ENCODE assay signal across 9 cellular contexts in the genomic region with DNA sequence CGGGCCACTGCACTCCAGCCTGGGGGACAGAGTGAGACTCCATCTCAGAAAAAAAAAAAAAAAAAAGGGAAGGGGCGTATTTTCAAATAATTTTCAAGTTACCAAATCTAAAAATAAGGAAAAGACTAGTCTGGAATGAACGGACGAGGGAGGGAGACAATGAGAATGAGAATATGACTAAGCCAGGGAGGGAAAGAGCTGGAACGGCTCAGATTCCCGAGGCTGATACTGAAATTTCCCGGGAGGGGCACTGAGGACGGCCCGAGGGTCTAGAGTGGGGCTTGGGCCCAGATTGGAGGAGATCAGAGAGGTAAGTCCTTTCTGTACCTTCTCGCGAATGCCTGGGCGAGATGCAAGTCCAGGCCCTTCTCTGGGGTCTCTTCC. TPM values are rescaled to one million over a fixed set of nuclear protein-coding genes. Genes with fewer than 3 reads are reported as not detected.
A peak's percentile ranks its signal among the peaks of the same experiment; 100 is the strongest.
DNase-seq lines count a peak whose midpoint lies in the region; ATAC-seq lines count a peak whose summit lies in the region.
"Had no signal": no experiment of that assay in that cellular context is flagged by ENCODE, and none has a peak within 500 bp of the region (broad histone marks: within the 10 kb centered on the region; RNA-seq: fewer than 3 reads in every experiment).

No MANE protein-coding gene starts in this region.

- peaks cover 19% of the 10 kb centered on the region for H3K4me1 Mint-ChIP-seq in activated CD8-positive, alpha-beta T cell treated with anti-CD3 and anti-CD28 coated beads, Interleukin-2, amount 10 ng/mL, durations not matched to agents 7 days and 5 days (ENCODE audit: low read depth)
- peaks cover 9% of the 10 kb centered on the region for H3K4me1 Mint-ChIP-seq in stimulated activated memory B cell treated with anti-CD40 and anti-IgM and Interleukin-4, amounts not matched to agents 10 μg/mL and 1 μg/mL and 100 μg/mL, for 72 hours

- ATAC-seq in activated CD8-positive, alpha-beta T cell treated with anti-CD3 and anti-CD28 coated beads, Interleukin-2, amount 10 ng/mL, durations not matched to agents 7 days and 5 days: no peak
- peak; percentile 13 to 51 for ATAC-seq in left cardiac atrium
- no peak for ATAC-seq in stimulated activated memory B cell treated with anti-CD40 and anti-IgM and Interleukin-4, amounts not matched to agents 10 μg/mL and 1 μg/mL and 100 μg/mL, for 72 hours
- no peak for ATAC-seq in HG03378 (IDR thresholded peaks at IDR 0.05; ENCODE audit: unreplicated experiment)

- H3K27ac Mint-ChIP-seq in activated CD8-positive, alpha-beta T cell treated with anti-CD3 and anti-CD28 coated beads, Interleukin-2, amount 10 ng/mL, durations not matched to agents 7 days and 5 days: no peak overlapping the region
- peak overlapping the region; percentile 77 for H3K27ac Mint-ChIP-seq in stimulated activated memory B cell treated with anti-CD40 and anti-IgM and Interleukin-4, amounts not matched to agents 10 μg/mL and 1 μg/mL and 100 μg/mL, for 72 hours

- H3F3A ChIP-seq in GM23248 (ENCODE audit: insufficient read depth): peaks cover 35% of the 10 kb centered on the region; the same call in 1 of the 2 replicates

- H3K79me2 ChIP-seq in GM23248 (ENCODE audit: insufficient read depth): no peaks in the 10 kb centered on the region

- no peaks in the 10 kb centered on the region for H3K9me3 Mint-ChIP-seq in activated CD8-positive, alpha-beta T cell treated with anti-CD3 and anti-CD28 coated beads, Interleukin-2, amount 10 ng/mL, durations not matched to agents 7 days and 5 days (ENCODE audit: insufficient read depth)
- H3K9me3 Mint-ChIP-seq in stimulated activated memory B cell treated with anti-CD40 and anti-IgM and Interleukin-4, amounts not matched to agents 10 μg/mL and 1 μg/mL and 100 μg/mL, for 72 hours: no peaks in the 10 kb centered on the region

- WGBS in GM23248 (ENCODE audit: low coverage in 1 of 2, low lambda C conversion rate in 2 of 2, missing lambda C conversion rate in 2 of 2), 2 experiments: 2 to 5% methylated on average over 11 to 12 of the region's 12 CpGs

- in situ Hi-C loops in GM23248 (cut with MboI): no loop called here

- DNase-seq in GM23248 (peak; percentile 83), left cardiac atrium (no peak), occipital lobe (lab: John Stamatoyannopoulos, UW) (no peak), NCI-H446 (lab: John Stamatoyannopoulos, UW) (no peak), NCI-H2029 (lab: John Stamatoyannopoulos, UW) (no peak)
- no peak for DNase-seq in activated CD8-positive, alpha-beta T cell treated with anti-CD3 and anti-CD28 coated beads, Interleukin-2, amount 10 ng/mL, durations not matched to agents 7 days and 5 days

- no peaks in the 10 kb centered on the region for H4K20me1 ChIP-seq in GM23248 (ENCODE audit: insufficient read depth)

- CTCF ChIA-PET in activated CD8-positive, alpha-beta T cell treated with anti-CD3 and anti-CD28 coated beads, Interleukin-2, amount 10 ng/mL, durations not matched to agents 7 days and 5 days (lab: Charles Lee): interaction anchor here (0.6 to 9.5 kb wide), 22 partner anchors 15 to 176 kb away, joined by 3 to 304 read pairs (median 8); a partner anchor contains a TSS

- H2AFZ ChIP-seq in GM23248: peak overlapping the region; percentile 86

- intact Hi-C loops in left cardiac atrium (cut with DNase I): loop anchor here (1.0 to 10.0 kb wide), 3 partner anchors 61 to 211 kb away; a partner anchor contains a TSS

- H3K36me3 ChIP-seq in GM23248 (ENCODE audit: low read depth): no peaks in the 10 kb centered on the region

- H3K4me3 Mint-ChIP-seq in activated CD8-positive, alpha-beta T cell treated with anti-CD3 and anti-CD28 coated beads, Interleukin-2, amount 10 ng/mL, durations not matched to agents 7 days and 5 days: peak overlapping the region; percentile 72
- H3K4me3 Mint-ChIP-seq in stimulated activated memory B cell treated with anti-CD40 and anti-IgM and Interleukin-4, amounts not matched to agents 10 μg/mL and 1 μg/mL and 100 μg/mL, for 72 hours: peak overlapping the region; percentile 45

- H3K9me2 ChIP-seq in GM23248 (ENCODE audit: insufficient read depth): no peaks in the 10 kb centered on the region

- no peaks in the 10 kb centered on the region for H3K9me3 ChIP-seq in GM23248 (ENCODE audit: low read depth)

- peaks cover 42% of the 10 kb centered on the region for H3K4me1 ChIP-seq in GM23248 (ENCODE audit: insufficient read depth)

- POLR2A ChIA-PET in activated CD8-positive, alpha-beta T cell treated with anti-CD3 and anti-CD28 coated beads, Interleukin-2, amount 10 ng/mL, durations not matched to agents 7 days and 5 days (lab: Charles Lee): interaction anchor here (1.4 kb wide), 2 partner anchors 25 to 29 kb away, joined by 5 to 6 read pairs; a partner anchor contains a TSS

- peaks cover 14% of the 10 kb centered on the region for H3K36me3 Mint-ChIP-seq in activated CD8-positive, alpha-beta T cell treated with anti-CD3 and anti-CD28 coated beads, Interleukin-2, amount 10 ng/mL, durations not matched to agents 7 days and 5 days (ENCODE audit: low read depth)
- no peaks in the 10 kb centered on the region for H3K36me3 Mint-ChIP-seq in stimulated activated memory B cell treated with anti-CD40 and anti-IgM and Interleukin-4, amounts not matched to agents 10 μg/mL and 1 μg/mL and 100 μg/mL, for 72 hours

- peak overlapping the region; percentile 79 for H3K4me3 ChIP-seq in GM23248

- H3K27me3 Mint-ChIP-seq in activated CD8-positive, alpha-beta T cell treated with anti-CD3 and anti-CD28 coated beads, Interleukin-2, amount 10 ng/mL, durations not matched to agents 7 days and 5 days (ENCODE audit: low read depth): peaks cover 14% of the 10 kb centered on the region
- peaks cover under 1% of the 10 kb centered on the region for H3K27me3 Mint-ChIP-seq in stimulated activated memory B cell treated with anti-CD40 and anti-IgM and Interleukin-4, amounts not matched to agents 10 μg/mL and 1 μg/mL and 100 μg/mL, for 72 hours

- H3K4me2 ChIP-seq in GM23248 (ENCODE audit: unreplicated experiment): peak overlapping the region; percentile 87

- peak overlapping the region; percentile 66 for H3K9ac ChIP-seq in GM23248

- peak overlapping the region; percentile 34 for H3K27ac ChIP-seq in GM23248

- no peaks in the 10 kb centered on the region for H3K27me3 ChIP-seq in GM23248 (replicated peaks; ENCODE audit: insufficient read depth)

RNA-seq across cellular contexts. Expression of a gene that starts 3.4 kb away (rescaled TPM):
- 0.51 and 2.8 TPM in 2 replicates for total RNA-seq in GM23248 (2014; rRNA removed; shearing (Covaris generic))
- 1.4 and 2.5 TPM in 2 replicates for polyA plus RNA-seq in GM23248 (2016; fragmentation: Nextera tagmentation; extraction: Ambion mirVana)
- total RNA-seq in activated CD8-positive, alpha-beta T cell treated with anti-CD3 and anti-CD28 coated beads, Interleukin-2, amount 10 ng/mL, durations not matched to agents 7 days and 5 days: under 1 TPM; 0.13 to 0.32 TPM
- total RNA-seq in left cardiac atrium: not detected
- total RNA-seq in occipital lobe: not detected
- total RNA-seq: activated CD8-positive, alpha-beta memory T cell treated with anti-CD3 and anti-CD28 coated beads for 36 hours had no signal

RNA-seq across cellular contexts. Expression of a gene that starts 25.0 kb away (rescaled TPM):
- 230 and 240 TPM in 2 replicates for total RNA-seq in GM23248 (2014; rRNA removed; shearing (Covaris generic))
- 218 and 229 TPM in 2 replicates for polyA plus RNA-seq in GM23248 (2016; fragmentation: Nextera tagmentation; extraction: Ambion mirVana)
- total RNA-seq in activated CD8-positive, alpha-beta T cell treated with anti-CD3 and anti-CD28 coated beads, Interleukin-2, amount 10 ng/mL, durations not matched to agents 7 days and 5 days: 100 to 1,000 TPM; 167 to 170 TPM
- 10 to 100 TPM; 80.7 to 88.0 TPM for total RNA-seq in left cardiac atrium
- 116 TPM for total RNA-seq in occipital lobe

RNA-seq across cellular contexts. Expression of a gene that starts 29.2 kb away (rescaled TPM):
- 27.5 and 32.9 TPM in 2 replicates for total RNA-seq in GM23248 (2014; rRNA removed; shearing (Covaris generic))
- 43.4 and 47.5 TPM in 2 replicates for polyA plus RNA-seq in GM23248 (2016; fragmentation: Nextera tagmentation; extraction: Ambion mirVana)
- total RNA-seq in activated CD8-positive, alpha-beta T cell treated with anti-CD3 and anti-CD28 coated beads, Interleukin-2, amount 10 ng/mL, durations not matched to agents 7 days and 5 days: 10 to 100 TPM; 67.8 to 73.0 TPM
- total RNA-seq in left cardiac atrium: 10 to 100 TPM; 14.7 to 19.7 TPM
- 9.2 TPM for total RNA-seq in occipital lobe

Comparison
In these comparisons a context has a peak if more than half of its experiments do, and no peak if none do; other contexts are left out.
1. ATAC-seq: peak in left cardiac atrium (2 of 2); none in activated CD8-positive, alpha-beta T cell treated with anti-CD3 and anti-CD28 coated beads, Interleukin-2, amount 10 ng/mL, durations not matched to agents 7 days and 5 days (single experiment), stimulated activated memory B cell treated with anti-CD40 and anti-IgM and Interleukin-4, amounts not matched to agents 10 μg/mL and 1 μg/mL and 100 μg/mL, for 72 hours (single experiment) and HG03378 (single experiment).